ENCODE assay signal across 1 cellular context in genomic region chr12:32106517-32107366, GRCh38.
TF ChIP-seq lines count a peak whose summit lies in the region.

TSS of gene BICD1 (plus strand) at chr12:32106847. CDS start at chr12:32107332, 485 bp downstream.

TF ChIP-seq in HepG2, 621 proteins besides CTCF, POLR2A, EP300 and RAD21 (continued from another document and continues in another):
- peak; percentile 72; the same call in 1 of the 2 replicates for TF ChIP-seq ZNF281 (CRISPR knock-in tag; IDR thresholded peaks at IDR 0.05; ENCODE audit: borderline replicate concordance)
- peak; percentile 56; the same call in 1 of the 2 replicates for TF ChIP-seq BCL3 (CRISPR knock-in tag; IDR thresholded peaks at IDR 0.05)
- TF ChIP-seq PCBP1 (IDR thresholded peaks at IDR 0.05; ENCODE audit: borderline replicate concordance, low read depth, low read length): no peak
- no peak for TF ChIP-seq HNF1A (IDR thresholded peaks at IDR 0.05; ENCODE audit: low read depth)
- no peak for TF ChIP-seq HNF1A (CRISPR knock-in tag; IDR thresholded peaks at IDR 0.05; ENCODE audit: borderline replicate concordance)
- peak; percentile 73 for TF ChIP-seq ZBTB14 (CRISPR knock-in tag; IDR thresholded peaks at IDR 0.05)
- TF ChIP-seq NR2F2 (IDR thresholded peaks at IDR 0.05; ENCODE audit: borderline replicate concordance, low read depth): no peak
- TF ChIP-seq PTBP1 (IDR thresholded peaks at IDR 0.05; ENCODE audit: low read depth, low read length, poor library complexity, severe bottlenecking): no peak
- TF ChIP-seq HBP1 (CRISPR knock-in tag; IDR thresholded peaks at IDR 0.05; ENCODE audit: low read depth): no peak
- peak; percentile 75; the same call in 1 of the 2 replicates for TF ChIP-seq ZNF414 (CRISPR knock-in tag; IDR thresholded peaks at IDR 0.05)
- TF ChIP-seq AFF4 (CRISPR knock-in tag; IDR thresholded peaks at IDR 0.05): no peak
- TF ChIP-seq ZNF260 (CRISPR knock-in tag; IDR thresholded peaks at IDR 0.05; ENCODE audit: borderline replicate concordance, low read depth): no peak
- 0 out of 2 replicates have a peak, but pooled peaks have one; percentile 46 for TF ChIP-seq GMEB1 (CRISPR knock-in tag; IDR thresholded peaks at IDR 0.05; ENCODE audit: borderline replicate concordance)
- 0 out of 2 replicates have a peak, but pooled peaks have one; percentile 24 for TF ChIP-seq HMGXB3 (CRISPR knock-in tag; IDR thresholded peaks at IDR 0.05; ENCODE audit: borderline replicate concordance)
- peak; percentile 73; the same call in 1 of the 2 replicates for TF ChIP-seq ZNF607 (CRISPR knock-in tag; IDR thresholded peaks at IDR 0.05; ENCODE audit: borderline replicate concordance)
- 0 out of 2 replicates have a peak, but pooled peaks have one; percentile 55 for TF ChIP-seq ZSCAN9 (CRISPR knock-in tag; IDR thresholded peaks at IDR 0.05; ENCODE audit: borderline replicate concordance)
- TF ChIP-seq CEBPB (IDR thresholded peaks at IDR 0.05; ENCODE audit: borderline replicate concordance, low read depth, low read length): no peak
- no peak for TF ChIP-seq ZKSCAN5 (CRISPR knock-in tag; IDR thresholded peaks at IDR 0.05)
- peak; percentile 63; the same call in 1 of the 2 replicates for TF ChIP-seq ZNF891 (CRISPR knock-in tag; IDR thresholded peaks at IDR 0.05)
- no peak for TF ChIP-seq EHMT2 (IDR thresholded peaks at IDR 0.05; ENCODE audit: borderline replicate concordance, low read depth, low read length)
- peak; percentile 69; the same call in 1 of the 2 replicates for TF ChIP-seq SP5 (CRISPR knock-in tag; IDR thresholded peaks at IDR 0.05; ENCODE audit: borderline replicate concordance, low read depth)
- no peak for TF ChIP-seq DNMT3B (CRISPR knock-in tag; conservative IDR thresholded peaks at IDR 0.05)
- TF ChIP-seq SIX1 (CRISPR knock-in tag; IDR thresholded peaks at IDR 0.05; ENCODE audit: borderline replicate concordance): no peak
- TF ChIP-seq SPEN (CRISPR knock-in tag; IDR thresholded peaks at IDR 0.05; ENCODE audit: low read depth): peak; percentile 61
- 0 out of 2 replicates have a peak, but pooled peaks have one; percentile 66 for TF ChIP-seq ZNF235 (CRISPR knock-in tag; IDR thresholded peaks at IDR 0.05; ENCODE audit: borderline replicate concordance)
- TF ChIP-seq ETV6 (CRISPR knock-in tag; conservative IDR thresholded peaks at IDR 0.05): 0 out of 2 replicates have a peak, but pooled peaks have one; percentile 46
